Comparison of ENCODE assay signal across 1 cellular context in genomic region chr3:150543128-150543527, GRCh38.
TF ChIP-seq lines count a peak whose summit lies in the region.

No MANE protein-coding gene starts in this region.

TF ChIP-seq in HepG2, 621 proteins besides CTCF, POLR2A, EP300 and RAD21:
- TF ChIP-seq ZNF280D (CRISPR knock-in tag; IDR thresholded peaks at IDR 0.05): no peak
- TF ChIP-seq CERS6 (CRISPR knock-in tag; IDR thresholded peaks at IDR 0.05): no peak
- TF ChIP-seq ZNF430 (CRISPR knock-in tag; IDR thresholded peaks at IDR 0.05): no peak
- no peak for TF ChIP-seq ZSCAN12 (CRISPR knock-in tag; IDR thresholded peaks at IDR 0.05)
- TF ChIP-seq PHF5A (CRISPR knock-in tag; IDR thresholded peaks at IDR 0.05; ENCODE audit: low read depth, unreplicated experiment): peak; percentile 40
- no peak for TF ChIP-seq HOXA5 (CRISPR knock-in tag; IDR thresholded peaks at IDR 0.05)
- no peak for TF ChIP-seq TERF1 (CRISPR knock-in tag; IDR thresholded peaks at IDR 0.05)
- TF ChIP-seq RBFOX2 (IDR thresholded peaks at IDR 0.05; ENCODE audit: low read depth, low read length): 0 out of 2 replicates have a peak, but pooled peaks have one; percentile 13
